In the genomic region with DNA sequence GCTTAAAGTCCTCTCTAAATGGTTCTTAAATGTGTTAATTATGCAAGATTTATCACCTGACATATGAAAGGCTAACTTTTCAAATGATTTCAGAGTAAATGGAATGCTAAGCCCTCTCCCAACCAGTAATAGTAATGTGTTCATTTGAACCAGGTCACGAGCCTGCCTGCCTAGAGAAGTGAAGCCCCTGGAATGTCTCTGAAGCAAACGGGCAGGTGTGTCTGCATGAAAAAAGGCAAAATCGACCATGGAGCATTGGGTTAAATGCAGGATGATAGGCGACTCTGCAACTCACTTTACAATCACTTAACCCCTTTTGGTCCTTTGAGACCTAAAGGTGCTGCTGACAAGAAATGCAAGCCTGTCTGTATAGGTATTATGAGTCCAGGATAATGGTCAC, we compare ENCODE assay signal across 23 cellular contexts.
DNase-seq lines count a peak whose midpoint lies in the region; ATAC-seq, FAIRE-seq and TF ChIP-seq lines count a peak whose summit lies in the region.
"Had no signal": no experiment of that assay in that cellular context is flagged by ENCODE, and none has a peak within 500 bp of the region (broad histone marks: within the 10 kb centered on the region; RNA-seq: fewer than 3 reads in every experiment).

No MANE protein-coding gene starts in this region.

- 12% methylated on average over 4 of the region's 4 CpGs for WGBS in SK-N-SH (ENCODE audit: low lambda C conversion rate)
- no CpG with 5 or more reads among the region's 4 CpGs for WGBS in H9 (ENCODE audit: extremely low coverage, insufficient read length, low lambda C conversion rate)
- 37% methylated on average over 4 of the region's 4 CpGs; no CpG with 5 or more reads in 1 of the 2 experiments for WGBS in H1 (ENCODE audit: extremely low coverage in 1 of 2, insufficient coverage in 1 of 2, insufficient read length in 1 of 2, insufficient replicate concordance in 2 of 2, low coverage in 1 of 2, low lambda C conversion rate in 2 of 2, missing lambda C conversion rate in 1 of 2), 2 experiments
- 8% methylated on average over 4 of the region's 4 CpGs for WGBS in HepG2 (ENCODE audit: low lambda C conversion rate)

- H3T11ph ChIP-seq in H9 (ENCODE audit: low read length) = no peak overlapping the region

- H2BK20ac ChIP-seq in H9 (ENCODE audit: low read depth, low read length, poor library complexity, severe bottlenecking) = no peak overlapping the region
- no peak overlapping the region for H2BK20ac ChIP-seq in H1 (ENCODE audit: low read length)

- H3K27ac ChIP-seq in SK-N-SH (ENCODE audit: low read depth in 2 of 2, low read length in 1 of 2) (no peak overlapping the region), H9 (ENCODE audit: insufficient read length, low read depth, low read length) (no peak overlapping the region), H1 (ENCODE audit: low read depth, low read length) (no peak overlapping the region), HepG2 (ENCODE audit: extremely low read length, insufficient read depth, low read length) (no peak overlapping the region)
- H3K27ac ChIP-seq: 22Rv1; A549; BLaER1 treated with 17β-estradiol and CSF1 and Interleukin-3, amounts not matched to agents 10 nM and 100 nM; C4-2B had no signal

- H3F3A ChIP-seq in SK-N-SH (replicated peaks; ENCODE audit: insufficient read depth) = no peaks in the 10 kb centered on the region

- H3K14ac ChIP-seq in H9 (ENCODE audit: insufficient read depth, low read length) (no peak overlapping the region), H1 (ENCODE audit: insufficient read length) (no peak overlapping the region)

- H3K56ac ChIP-seq in H9 (ENCODE audit: insufficient read length, low read depth, low read length) (no peak overlapping the region), H1 (replicated peaks; ENCODE audit: insufficient read length, low read depth, low read length) (no peak overlapping the region)

- TF ChIP-seq POLR2A in H1 (IDR thresholded peaks at IDR 0.05; ENCODE audit: control extremely low read depth in 1 of 2, low read depth in 2 of 2, low read length in 2 of 2) (no peak), HepG2 (IDR thresholded peaks at IDR 0.05; ENCODE audit: insufficient read depth in 1 of 2, low read depth in 2 of 2, low read length in 2 of 2) (no peak)

- H4K5ac ChIP-seq in H9 (ENCODE audit: insufficient read length, low read depth, low read length) = no peak overlapping the region
- H4K5ac ChIP-seq in H1 (ENCODE audit: insufficient read length, low read depth, low read length) = no peak overlapping the region

- no peak overlapping the region for H2BK5ac ChIP-seq in H9 (ENCODE audit: insufficient read length, low read length)
- no peak overlapping the region for H2BK5ac ChIP-seq in H1 (ENCODE audit: low read depth, low read length)

- H4K20me1 ChIP-seq in SK-N-SH (ENCODE audit: insufficient read depth) (no peaks in the 10 kb centered on the region), H9 (ENCODE audit: control insufficient read depth, insufficient read depth, insufficient read length) (no peaks in the 10 kb centered on the region), H1 (replicated peaks in 1 of 2; ENCODE audit: control insufficient read depth in 1 of 2, insufficient read depth in 2 of 2, low read length in 2 of 2) (no peaks in the 10 kb centered on the region), HepG2 (ENCODE audit: insufficient read depth, low read length) (no peaks in the 10 kb centered on the region)
- H4K20me1 ChIP-seq: BLaER1 treated with 17β-estradiol and CSF1 and Interleukin-3, amounts not matched to agents 10 nM and 100 nM had no signal

- H3K79me1 ChIP-seq in H9 (ENCODE audit: insufficient read depth, low read depth, low read length, poor library complexity, severe bottlenecking) = no peaks in the 10 kb centered on the region
- no peaks in the 10 kb centered on the region for H3K79me1 ChIP-seq in H1 (ENCODE audit: low read depth, low read length)

- no peaks in the 10 kb centered on the region for H3K9me2 ChIP-seq in SK-N-SH

- no peak overlapping the region for H3K27ac Mint-ChIP-seq in H9
- H3K27ac Mint-ChIP-seq: B cell; CD4-positive, alpha-beta T cell; CD8-positive, alpha-beta T cell had no signal

- H2AFZ ChIP-seq in SK-N-SH (ENCODE audit: low read depth) = peak overlapping the region; percentile 9; the same call in 1 of the 2 replicates
- H2AFZ ChIP-seq in H9 (ENCODE audit: low read length) = no peak overlapping the region
- H2AFZ ChIP-seq in H1 (ENCODE audit: low read length) = no peak overlapping the region
- H2AFZ ChIP-seq in HepG2 (ENCODE audit: low read length) = no peak overlapping the region

- H3K9me3 ChIP-seq in SK-N-SH (no peaks in the 10 kb centered on the region), H9 (ENCODE audit: control insufficient read depth, low read depth, low read length) (no peaks in the 10 kb centered on the region), H1 (ENCODE audit: insufficient read depth in 2 of 2, low read depth in 1 of 2, low read length in 1 of 2) (no peaks in the 10 kb centered on the region), HepG2 (ENCODE audit: low read length) (no peaks in the 10 kb centered on the region)
- H3K9me3 ChIP-seq: A549; BLaER1 treated with 17β-estradiol and CSF1 and Interleukin-3, amounts not matched to agents 10 nM and 100 nM; Caco-2 had no signal

- H4K8ac ChIP-seq in H9 (replicated peaks; ENCODE audit: insufficient read length, low read depth, low read length) (no peak overlapping the region), H1 (ENCODE audit: extremely low read depth, insufficient read depth, low read length) (no peak overlapping the region)

- H3K23ac ChIP-seq in H9 (ENCODE audit: insufficient read length, low read depth, low read length) (no peak overlapping the region), H1 (ENCODE audit: insufficient read length) (no peak overlapping the region)

- H2BK120ac ChIP-seq in H9 (ENCODE audit: low read depth, low read length, poor library complexity, severe bottlenecking) (no peak overlapping the region), H1 (replicated peaks; ENCODE audit: low read depth, low read length) (no peak overlapping the region)

- H2BK12ac ChIP-seq in H9 (ENCODE audit: insufficient read length, low read depth, low read length) (no peak overlapping the region), H1 (ENCODE audit: low read depth, low read length) (no peak overlapping the region)

- H3K18ac ChIP-seq in H9 (ENCODE audit: insufficient read length, low read depth, low read length) = no peak overlapping the region
- H3K18ac ChIP-seq in H1 (ENCODE audit: extremely low read depth, low read length) = no peak overlapping the region

- H3K27me3 Mint-ChIP-seq in H9 (ENCODE audit: low read depth) = no peaks in the 10 kb centered on the region
- H3K27me3 Mint-ChIP-seq: B cell had no signal

- H3K4me2 ChIP-seq in SK-N-SH (no peak overlapping the region), H9 (ENCODE audit: insufficient read depth, insufficient read length, low read length) (no peak overlapping the region), H1 (ENCODE audit: insufficient read depth in 1 of 2, low read depth in 2 of 2, low read length in 2 of 2) (no peak overlapping the region; a peak in 1 of 4 replicates), HepG2 (ENCODE audit: low read depth, low read length) (no peak overlapping the region)
- H3K4me2 ChIP-seq: A549; BLaER1 treated with 17β-estradiol and CSF1 and Interleukin-3, amounts not matched to agents 10 nM and 100 nM had no signal

- H3K27me3 ChIP-seq in SK-N-SH (ENCODE audit: insufficient read depth) (no peaks in the 10 kb centered on the region), H9 (ENCODE audit: insufficient read depth, low read length) (no peaks in the 10 kb centered on the region; the same call in 1 of the 2 replicates), H1 (replicated peaks in 1 of 4; ENCODE audit: control insufficient read depth in 3 of 4, extremely low read depth in 1 of 4, insufficient read depth in 3 of 4, low read length in 3 of 4) (no peaks in the 10 kb centered on the region), HepG2 (ENCODE audit: control insufficient read depth in 1 of 2, insufficient read depth in 2 of 2, low read length in 2 of 2) (no peaks in the 10 kb centered on the region)
- H3K27me3 ChIP-seq: BLaER1 treated with 17β-estradiol and CSF1 and Interleukin-3, amounts not matched to agents 10 nM and 100 nM had no signal

- H2AK5ac ChIP-seq in H9 (ENCODE audit: insufficient read length, low read length) (no peak overlapping the region), H1 (ENCODE audit: low read depth, low read length) (no peak overlapping the region)

- H3K9me3 Mint-ChIP-seq in H9 = no peaks in the 10 kb centered on the region
- H3K9me3 Mint-ChIP-seq: CD4-positive, alpha-beta T cell; CD8-positive, alpha-beta T cell had no signal

- CTCF ChIA-PET in SK-N-SH (lab: Yijun Ruan, JAX) = interaction anchor here (0.6 kb wide), 1 partner anchor 34 kb away, joined by 3 read pairs; no protein-coding TSS in a partner anchor
- CTCF ChIA-PET in H1 (lab: Charles Lee; ENCODE audit: partially characterized antibody) = interaction anchor here (1.2 to 5.1 kb wide), 5 partner anchors 16 to 863 kb away, joined by 3 to 25 read pairs (median 11); no protein-coding TSS in a partner anchor
- CTCF ChIA-PET in HepG2 (lab: Yijun Ruan, JAX; ENCODE audit: low intra/inter-chr PET ratio, low total read pairs) = no interaction called here

- TF ChIP-seq CTCF in SK-N-SH (IDR thresholded peaks at IDR 0.05) = no peak
- TF ChIP-seq CTCF in H9 (conservative IDR thresholded peaks at IDR 0.05) = no peak
- no peak for TF ChIP-seq CTCF in H1 (IDR thresholded peaks at IDR 0.05; ENCODE audit: control extremely low read depth in 1 of 3, insufficient read depth in 1 of 3, low read depth in 1 of 3, low read length in 3 of 3)
- TF ChIP-seq CTCF in HepG2 (CRISPR knock-in tag; IDR thresholded peaks at IDR 0.05) = no peak

- H3K23me2 ChIP-seq in H9 (ENCODE audit: insufficient read length, low read depth, low read length, poor library complexity, severe bottlenecking) (no peaks in the 10 kb centered on the region), H1 (ENCODE audit: low read depth, low read length) (no peaks in the 10 kb centered on the region)

- H3K36me3 Mint-ChIP-seq in H9 (ENCODE audit: insufficient read depth in 1 of 3, low read depth in 3 of 3) = no peaks in the 10 kb centered on the region
- H3K36me3 Mint-ChIP-seq: CD8-positive, alpha-beta T cell had no signal

- peak; percentile 42 for FAIRE-seq in H1 (lab: Jason Lieb, UNC)
- no peak for FAIRE-seq in HepG2 (lab: Jason Lieb, UNC)
- FAIRE-seq: A549, D721Med, G401.6, GM12891, GM19239 had no signal

- H3K4ac ChIP-seq in H9 (ENCODE audit: low read depth, low read length) (no peak overlapping the region), H1 (replicated peaks; ENCODE audit: insufficient read length, low read depth, low read length) (no peak overlapping the region)

- no peaks in the 10 kb centered on the region for H3K79me2 ChIP-seq in SK-N-SH (ENCODE audit: insufficient read depth)
- H3K79me2 ChIP-seq in H9 (ENCODE audit: insufficient read depth, low read length) = no peaks in the 10 kb centered on the region
- H3K79me2 ChIP-seq in H1 (ENCODE audit: control insufficient read depth in 1 of 2, insufficient read depth in 2 of 2, low read length in 2 of 2) = no peaks in the 10 kb centered on the region
- no peaks in the 10 kb centered on the region for H3K79me2 ChIP-seq in HepG2 (ENCODE audit: insufficient read depth, low read length)

- no peak overlapping the region for H3K9ac ChIP-seq in SK-N-SH
- no peak overlapping the region for H3K9ac ChIP-seq in H9 (ENCODE audit: extremely low read depth, insufficient read length, low read length)
- no peak overlapping the region for H3K9ac ChIP-seq in H1 (replicated peaks in 1 of 4; ENCODE audit: extremely low read depth in 1 of 4, low read depth in 3 of 4, low read length in 3 of 4)
- no peak overlapping the region for H3K9ac ChIP-seq in HepG2 (ENCODE audit: insufficient read depth, low read depth, low read length)
- H3K9ac ChIP-seq: BLaER1 treated with 17β-estradiol and CSF1 and Interleukin-3, amounts not matched to agents 10 nM and 100 nM had no signal

- ATAC-seq in SK-N-SH treated with all-trans-retinoic acid at 6 μM for 48 hours = no peak
- no peak for ATAC-seq in HepG2
- ATAC-seq in HG02798 (IDR thresholded peaks at IDR 0.05; ENCODE audit: poor library complexity, unreplicated experiment) = no peak
- ATAC-seq: A549; CD8-positive, alpha-beta T cell had no signal

- H3K36me3 ChIP-seq in SK-N-SH (replicated peaks in 1 of 2; ENCODE audit: control insufficient read depth in 1 of 2, insufficient read depth in 2 of 2, low read length in 1 of 2) (no peaks in the 10 kb centered on the region), H1 (ENCODE audit: control insufficient read depth in 2 of 4, insufficient read depth in 4 of 4, low read length in 3 of 4) (no peaks in the 10 kb centered on the region), HepG2 (replicated peaks in 1 of 2; ENCODE audit: control insufficient read depth in 1 of 2, insufficient read depth in 2 of 2, low read length in 2 of 2) (no peaks in the 10 kb centered on the region)
- H3K36me3 ChIP-seq: BLaER1 treated with 17β-estradiol and CSF1 and Interleukin-3, amounts not matched to agents 10 nM and 100 nM had no signal

- H3K4me1 ChIP-seq in SK-N-SH (ENCODE audit: control insufficient read depth in 1 of 2, insufficient read depth in 2 of 2, low read depth in 1 of 2, low read length in 1 of 2) = no peaks in the 10 kb centered on the region
- peaks cover 4% of the 10 kb centered on the region; the same call in 1 of the 2 replicates for H3K4me1 ChIP-seq in H9 (ENCODE audit: insufficient read depth, low read length)
- H3K4me1 ChIP-seq in H1 (replicated peaks in 1 of 4; ENCODE audit: control insufficient read depth in 3 of 4, insufficient read depth in 4 of 4, low read length in 3 of 4) = peaks cover 0 to 4% (median 1%) of the 10 kb centered on the region in 4 experiments; a peak in 2 of 7 replicates
- peaks cover 4% of the 10 kb centered on the region; the same call in 1 of the 2 replicates for H3K4me1 ChIP-seq in HepG2 (ENCODE audit: insufficient read depth, low read length)
- H3K4me1 ChIP-seq: A549; BLaER1 treated with 17β-estradiol and CSF1 and Interleukin-3, amounts not matched to agents 10 nM and 100 nM; Caco-2 had no signal

- H3K4me3 ChIP-seq in SK-N-SH (ENCODE audit: low read depth in 2 of 2, low read length in 1 of 2) (no peak overlapping the region), H1 (ENCODE audit: extremely low read depth in 1 of 4, insufficient read depth in 2 of 4, low read depth in 3 of 4, low read length in 4 of 4) (no peak overlapping the region), HepG2 (replicated peaks in 1 of 3; ENCODE audit: insufficient read depth in 1 of 3, low read depth in 2 of 3, low read length in 3 of 3) (no peak overlapping the region)
- H3K4me3 ChIP-seq: A549; BLaER1 treated with 17β-estradiol and CSF1 and Interleukin-3, amounts not matched to agents 10 nM and 100 nM had no signal

- POLR2A ChIA-PET in SK-N-SH (lab: Yijun Ruan, JAX) (no interaction called here), H1 (lab: Charles Lee; ENCODE audit: partially characterized antibody) (no interaction called here), HepG2 (lab: Yijun Ruan, JAX) (no interaction called here)

- BruUV-seq in HepG2 (replicated peaks; lab: Mats Ljungman, UMichigan) = no TSS peak

- TF ChIP-seq EP300 in SK-N-SH (IDR thresholded peaks at IDR 0.05; ENCODE audit: borderline replicate concordance in 1 of 2, low read depth in 1 of 2, low read length in 1 of 2) = no peak
- no peak for TF ChIP-seq EP300 in H1 (IDR thresholded peaks at IDR 0.05; ENCODE audit: borderline replicate concordance in 1 of 2, low read depth in 2 of 2, low read length in 2 of 2)
- TF ChIP-seq EP300 in HepG2 (IDR thresholded peaks at IDR 0.05; ENCODE audit: low read depth in 2 of 2, low read length in 2 of 2) = no peak
- no peak for TF ChIP-seq EP300 in HepG2 (CRISPR knock-in tag; IDR thresholded peaks at IDR 0.05; ENCODE audit: borderline replicate concordance)

- TF ChIP-seq RAD21 in SK-N-SH (IDR thresholded peaks at IDR 0.05; ENCODE audit: low read length) (no peak), H1 (IDR thresholded peaks at IDR 0.05 in 1 of 2, conservative IDR thresholded peaks at IDR 0.05 in 1 of 2; ENCODE audit: low read depth in 2 of 2, low read length in 2 of 2) (no peak), HepG2 (CRISPR knock-in tag; IDR thresholded peaks at IDR 0.05) (no peak)

- DNase-seq in SK-N-SH = no peak
- peak; percentile 29 for DNase-seq in H9
- DNase-seq in H1 (ENCODE audit: low read depth in 1 of 2, low spot score in 2 of 2) = no peak
- no peak for DNase-seq in RKO (ENCODE audit: low spot score)
- DNase-seq in HepG2 (ENCODE audit: low spot score) = no peak
- DNase-seq: AML-193; Caco-2; Calu3; CD4-positive, alpha-beta T cell; CD8-positive, alpha-beta T cell; DMS79 treated with DMSO at 0.1 percent for 48 hours; GF-D8 had no signal

- peaks cover 22 to 31% of the 10 kb centered on the region in 2 experiments for H3K4me1 Mint-ChIP-seq in H9
- H3K4me1 Mint-ChIP-seq: B cell had no signal

- intact Hi-C loops in HepG2 (cut with micrococcal nuclease; ENCODE audit: unreplicated experiment) = no loop called here

- no peak overlapping the region for H3K4me3 Mint-ChIP-seq in H9
- H3K4me3 Mint-ChIP-seq: B cell; CD4-positive, alpha-beta T cell; CD8-positive, alpha-beta T cell had no signal

- H2BK15ac ChIP-seq in H9 (ENCODE audit: low read depth, low read length) = no peak overlapping the region
- no peak overlapping the region for H2BK15ac ChIP-seq in H1 (ENCODE audit: low read length)

- in situ Hi-C loops in HepG2 (cut with HindIII; ENCODE audit: extremely low pct_ligation_motif_present, low pct_unique_long_range_greater_than_20kb) = loop anchor here (10.0 kb wide), 1 partner anchor 868 kb away; no protein-coding TSS in a partner anchor

- H4K91ac ChIP-seq in H9 (ENCODE audit: insufficient read length, low read depth, low read length) (no peak overlapping the region), H1 (replicated peaks; ENCODE audit: insufficient read length, low read length) (no peak overlapping the region)
